In genomic region chr20:32472581-32473207, GRCh38 we compare ENCODE assay signal across 13 cellular contexts.
A peak's percentile ranks its signal among the peaks of the same experiment; 100 is the strongest.
DNase-seq lines count a peak whose midpoint lies in the region; ATAC-seq and TF ChIP-seq lines count a peak whose summit lies in the region.
"Had no signal": no experiment of that assay in that cellular context is flagged by ENCODE, and none has a peak within 500 bp of the region (broad histone marks: within the 10 kb centered on the region; RNA-seq: fewer than 3 reads in every experiment).

No MANE protein-coding gene starts in this region.

- H3K9ac ChIP-seq in IMR-90 (ENCODE audit: low read depth, low read length) (no peak overlapping the region), duodenal mucosa (ENCODE audit: low read depth in 1 of 2, low read length in 2 of 2) (peak overlapping the region; percentile 70 to 71), mucosa of stomach (ENCODE audit: low read length) (peak overlapping the region; percentile 66)

- WGBS in IMR-90 (ENCODE audit: extremely low coverage in 2 of 2, insufficient read length in 1 of 2), 2 experiments = 100% methylated on average over 2 of the region's 6 CpGs; no CpG with 5 or more reads in 1 of the 2 experiments
- WGBS in suprapubic skin = no CpG with 5 or more reads among the region's 6 CpGs

- H4K20me1 ChIP-seq in IMR-90 (ENCODE audit: insufficient read depth, low read length) = peaks cover 12% of the 10 kb centered on the region

- H3K4ac ChIP-seq in IMR-90 (ENCODE audit: low read depth, low read length) = peak overlapping the region; percentile 9; the same call in 1 of the 2 replicates

- H3K4me3 ChIP-seq in IMR-90 (ENCODE audit: insufficient read depth, low read depth, low read length) = no peak overlapping the region
- peak overlapping the region; percentile 66 to 70 for H3K4me3 ChIP-seq in duodenal mucosa (ENCODE audit: low read depth in 1 of 2, low read length in 2 of 2)
- peak overlapping the region; percentile 40 for H3K4me3 ChIP-seq in mucosa of stomach (ENCODE audit: low read length)
- H3K4me3 ChIP-seq in suprapubic skin = peak overlapping the region; percentile 0

- H3K4me1 ChIP-seq in IMR-90 (ENCODE audit: control insufficient read depth, insufficient read depth, low read length) (peaks cover 46% of the 10 kb centered on the region), duodenal mucosa (ENCODE audit: control insufficient read depth in 1 of 2, insufficient read depth in 2 of 2, low read length in 2 of 2) (peaks cover 77 to 89% of the 10 kb centered on the region in 2 donors), mucosa of stomach (ENCODE audit: control insufficient read depth, insufficient read depth, low read length) (peaks cover 98% of the 10 kb centered on the region), suprapubic skin (peaks cover 56% of the 10 kb centered on the region)

- H3K9me3 ChIP-seq in IMR-90 (ENCODE audit: control insufficient read depth, insufficient read depth, low read length) (no peaks in the 10 kb centered on the region), duodenal mucosa (ENCODE audit: control insufficient read depth in 1 of 2, low read length in 2 of 2) (no peaks in the 10 kb centered on the region), mucosa of stomach (ENCODE audit: control insufficient read depth, low read length) (no peaks in the 10 kb centered on the region), suprapubic skin (no peaks in the 10 kb centered on the region)

- dilution Hi-C loops in IMR-90 (cut with HindIII; ENCODE audit: low sequenced_read_pairs, unreplicated experiment) = no loop called here

- no peak overlapping the region for H4K91ac ChIP-seq in IMR-90 (ENCODE audit: insufficient read depth, low read depth, low read length)

- no peaks in the 10 kb centered on the region for H3K27me3 ChIP-seq in IMR-90 (ENCODE audit: control insufficient read depth, insufficient read depth, low read length)
- no peaks in the 10 kb centered on the region for H3K27me3 ChIP-seq in duodenal mucosa (ENCODE audit: control insufficient read depth in 1 of 2, insufficient read depth in 2 of 2, low read length in 2 of 2)
- H3K27me3 ChIP-seq in mucosa of stomach (ENCODE audit: control insufficient read depth, insufficient read depth, low read length) = no peaks in the 10 kb centered on the region
- no peaks in the 10 kb centered on the region for H3K27me3 ChIP-seq in suprapubic skin

- in situ Hi-C loops in IMR-90 (cut with MboI; ENCODE audit: low sequenced_read_pairs) = no loop called here

- TF ChIP-seq POLR2A in IMR-90 (IDR thresholded peaks at IDR 0.05; ENCODE audit: low read depth, low read length) (no peak), suprapubic skin (IDR thresholded peaks at IDR 0.05) (no peak)

- H3K27ac Mint-ChIP-seq in stimulated activated naive CD8-positive, alpha-beta T cell treated with anti-CD3 and anti-CD28 coated beads, Interleukin-15, amount 100 ng/mL, for 72 hours = no peak overlapping the region
- H3K27ac Mint-ChIP-seq: activated CD4-positive, alpha-beta memory T cell treated with anti-CD3 and anti-CD28 coated beads for 36 hours; activated T-helper 2 cell treated with anti-CD3 and anti-CD28 coated beads, Interferon-gamma antibody, Interleukin-2, Interleukin-4, amounts not matched to agents 10 μg/mL and 5 μg/mL and 100 μg/mL, durations not matched to agents 14 hours and 24 hours and 36 hours had no signal

- H2BK5ac ChIP-seq in IMR-90 (ENCODE audit: low read depth, low read length, poor library complexity, severe bottlenecking) = no peak overlapping the region

- H2AFZ ChIP-seq in IMR-90 (replicated peaks; ENCODE audit: low read length, poor library complexity) = no peak overlapping the region

- TF ChIP-seq RAD21 in IMR-90 (IDR thresholded peaks at IDR 0.05; ENCODE audit: low read length) = no peak

- H3K4me3 Mint-ChIP-seq in stimulated activated naive CD8-positive, alpha-beta T cell treated with anti-CD3 and anti-CD28 coated beads, Interleukin-15, amount 100 ng/mL, for 72 hours = no peak overlapping the region
- H3K4me3 Mint-ChIP-seq: activated CD4-positive, alpha-beta memory T cell treated with anti-CD3 and anti-CD28 coated beads for 36 hours had no signal

- no peak overlapping the region for H4K8ac ChIP-seq in IMR-90 (ENCODE audit: low read depth in 2 of 2, low read length in 2 of 2)

- no TSS peak for BruUV-seq in IMR-90 (replicated peaks; lab: Mats Ljungman, UMichigan)

- POLR2A ChIA-PET in IMR-90 (lab: Charles Lee; ENCODE audit: unreplicated experiment) = no interaction called here

- H3K4me1 Mint-ChIP-seq in stimulated activated naive CD8-positive, alpha-beta T cell treated with anti-CD3 and anti-CD28 coated beads, Interleukin-15, amount 100 ng/mL, for 72 hours = peaks cover 61% of the 10 kb centered on the region

- no peak overlapping the region for H3K56ac ChIP-seq in IMR-90 (ENCODE audit: extremely low read depth, insufficient read depth, low read length)

- H3K27me3 Mint-ChIP-seq in stimulated activated naive CD8-positive, alpha-beta T cell treated with anti-CD3 and anti-CD28 coated beads, Interleukin-15, amount 100 ng/mL, for 72 hours = no peaks in the 10 kb centered on the region
- H3K27me3 Mint-ChIP-seq: activated CD4-positive, alpha-beta memory T cell treated with anti-CD3 and anti-CD28 coated beads for 36 hours had no signal

- peak overlapping the region; percentile 38 for H2AK5ac ChIP-seq in IMR-90 (ENCODE audit: low read depth, low read length)

- no peaks in the 10 kb centered on the region for H3K9me3 Mint-ChIP-seq in stimulated activated naive CD8-positive, alpha-beta T cell treated with anti-CD3 and anti-CD28 coated beads, Interleukin-15, amount 100 ng/mL, for 72 hours
- H3K9me3 Mint-ChIP-seq: activated CD4-positive, alpha-beta memory T cell treated with anti-CD3 and anti-CD28 coated beads for 36 hours; activated T-helper 2 cell treated with anti-CD3 and anti-CD28 coated beads, Interferon-gamma antibody, Interleukin-2, Interleukin-4, amounts not matched to agents 10 μg/mL and 5 μg/mL and 100 μg/mL, durations not matched to agents 14 hours and 24 hours and 36 hours had no signal

- H3K18ac ChIP-seq in IMR-90 (ENCODE audit: low read depth, low read length) = no peak overlapping the region

- peak overlapping the region; percentile 72 for H3K23ac ChIP-seq in IMR-90 (ENCODE audit: low read depth, low read length)

- H2AK9ac ChIP-seq in IMR-90 (replicated peaks; ENCODE audit: low read depth, low read length, poor library complexity) = peak overlapping the region; percentile 69

- no peak for ATAC-seq in IMR-90 (ENCODE audit: low read depth)
- no peak for ATAC-seq in stimulated activated naive CD8-positive, alpha-beta T cell treated with anti-CD3 and anti-CD28 coated beads, Interleukin-15, amount 100 ng/mL, for 72 hours

- no peak overlapping the region for H3K14ac ChIP-seq in IMR-90 (replicated peaks; ENCODE audit: low read depth, low read length)

- intact Hi-C loops in IMR-90 (cut with micrococcal nuclease) = no loop called here

- H3K4me2 ChIP-seq in IMR-90 (ENCODE audit: low read depth, low read length) = no peak overlapping the region; the same call in 1 of the 2 replicates

- H3K27ac ChIP-seq in IMR-90 (ENCODE audit: insufficient read depth, low read length) (no peak overlapping the region), duodenal mucosa (ENCODE audit: low read depth, low read length) (peak overlapping the region; percentile 88), suprapubic skin (peak overlapping the region; percentile 23)

- H2BK15ac ChIP-seq in IMR-90 (ENCODE audit: low read depth, low read length) = no peak overlapping the region

- DNase-seq in IMR-90 (no peak), suprapubic skin (ENCODE audit: low spot score in 2 of 2) (no peak), mesenteric fat pad (ENCODE audit: low spot score) (no peak), DMS53 treated with DMSO at 0.1 percent for 48 hours (lab: John Stamatoyannopoulos, UW; ENCODE audit: unreplicated experiment) (no peak)
- DNase-seq in stimulated activated naive CD8-positive, alpha-beta T cell treated with anti-CD3 and anti-CD28 coated beads, Interleukin-15, amount 100 ng/mL, for 72 hours = no peak
- DNase-seq: activated CD4-positive, alpha-beta memory T cell treated with anti-CD3 and anti-CD28 coated beads for 36 hours; KG1; NCI-H1694 treated with DMSO at 0.1 percent for 48 hours; NCI-H524; RPMI8226 had no signal

- no peak for TF ChIP-seq CTCF in IMR-90 (conservative IDR thresholded peaks at IDR 0.05; ENCODE audit: low read depth, low read length)
- TF ChIP-seq CTCF in suprapubic skin (IDR thresholded peaks at IDR 0.05) = no peak

- H3K36me3 ChIP-seq in IMR-90 (ENCODE audit: control insufficient read depth, insufficient read depth, low read length) (peaks cover 11% of the 10 kb centered on the region; the same call in 1 of the 2 replicates), duodenal mucosa (ENCODE audit: control insufficient read depth in 1 of 2, insufficient read depth in 2 of 2, low read length in 2 of 2) (peaks cover 14 to 19% of the 10 kb centered on the region in 2 donors), mucosa of stomach (ENCODE audit: control insufficient read depth, insufficient read depth, low read length) (peaks cover 10% of the 10 kb centered on the region), suprapubic skin (no peaks in the 10 kb centered on the region)

- no peak for TF ChIP-seq EP300 in suprapubic skin (IDR thresholded peaks at IDR 0.05)

- no peak overlapping the region for H2BK20ac ChIP-seq in IMR-90 (ENCODE audit: low read depth, low read length)

- CTCF ChIA-PET in IMR-90 (lab: Yijun Ruan, JAX) = no interaction called here

- peaks cover 29% of the 10 kb centered on the region for H3K9me1 ChIP-seq in IMR-90 (ENCODE audit: insufficient read depth, low read length)

- peaks cover 9 to 91% of the 10 kb centered on the region in 2 experiments; a peak in 3 of 4 replicates for H3K79me1 ChIP-seq in IMR-90 (ENCODE audit: low read depth in 1 of 2, low read length in 2 of 2)

- H4K5ac ChIP-seq in IMR-90 (ENCODE audit: low read depth, low read length) = no peak overlapping the region

- H2BK120ac ChIP-seq in IMR-90 (ENCODE audit: low read depth, low read length) = no peak overlapping the region

TF ChIP-seq in IMR-90, 13 proteins besides CTCF, POLR2A, EP300 and RAD21 (continues in another document):
- TF ChIP-seq RCOR1 (IDR thresholded peaks at IDR 0.05; ENCODE audit: insufficient replicate concordance, low read length) (no peak), MXI1 (IDR thresholded peaks at IDR 0.05; ENCODE audit: borderline replicate concordance, low read depth, low read length) (no peak), ELK1 (IDR thresholded peaks at IDR 0.05; ENCODE audit: borderline replicate concordance, low read depth, low read length) (no peak), MAFK (IDR thresholded peaks at IDR 0.05; ENCODE audit: low read depth, low read length) (no peak), NFE2L2 (IDR thresholded peaks at IDR 0.05; ENCODE audit: low read depth, low read length) (no peak)
